1 cellular context compared by ENCODE assay signal in the genomic region with DNA sequence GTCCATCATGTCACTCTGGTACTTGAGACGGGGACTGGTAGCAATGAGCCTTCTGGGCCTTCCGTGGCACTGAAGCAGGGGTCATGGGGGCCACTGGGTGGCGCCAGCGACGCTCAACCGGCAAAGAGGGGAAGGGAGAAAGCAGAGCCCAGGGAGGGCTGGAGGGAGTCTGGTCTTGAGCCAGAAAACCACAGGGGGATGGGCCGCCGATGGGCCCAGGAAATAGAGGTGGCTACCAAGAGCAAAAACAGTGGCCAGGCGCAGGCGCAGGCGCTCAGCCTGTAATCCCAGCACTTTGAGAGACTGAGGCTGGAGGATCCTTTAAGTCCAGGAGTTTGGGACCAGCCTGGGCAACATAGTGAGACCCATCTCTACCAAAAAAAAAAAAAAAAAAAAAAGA.
TF ChIP-seq lines count a peak whose summit lies in the region.

No MANE protein-coding gene starts in this region.

TF ChIP-seq in HepG2, 621 proteins besides CTCF, POLR2A, EP300 and RAD21 (continued from another document and continues in another):
- TF ChIP-seq ZNF687 (CRISPR knock-in tag; IDR thresholded peaks at IDR 0.05) = peak; percentile 39
- TF ChIP-seq HOXA3 (CRISPR knock-in tag; IDR thresholded peaks at IDR 0.05) = 0 out of 2 replicates have a peak, but pooled peaks have one; percentile 15
- TF ChIP-seq, protein P1, sequence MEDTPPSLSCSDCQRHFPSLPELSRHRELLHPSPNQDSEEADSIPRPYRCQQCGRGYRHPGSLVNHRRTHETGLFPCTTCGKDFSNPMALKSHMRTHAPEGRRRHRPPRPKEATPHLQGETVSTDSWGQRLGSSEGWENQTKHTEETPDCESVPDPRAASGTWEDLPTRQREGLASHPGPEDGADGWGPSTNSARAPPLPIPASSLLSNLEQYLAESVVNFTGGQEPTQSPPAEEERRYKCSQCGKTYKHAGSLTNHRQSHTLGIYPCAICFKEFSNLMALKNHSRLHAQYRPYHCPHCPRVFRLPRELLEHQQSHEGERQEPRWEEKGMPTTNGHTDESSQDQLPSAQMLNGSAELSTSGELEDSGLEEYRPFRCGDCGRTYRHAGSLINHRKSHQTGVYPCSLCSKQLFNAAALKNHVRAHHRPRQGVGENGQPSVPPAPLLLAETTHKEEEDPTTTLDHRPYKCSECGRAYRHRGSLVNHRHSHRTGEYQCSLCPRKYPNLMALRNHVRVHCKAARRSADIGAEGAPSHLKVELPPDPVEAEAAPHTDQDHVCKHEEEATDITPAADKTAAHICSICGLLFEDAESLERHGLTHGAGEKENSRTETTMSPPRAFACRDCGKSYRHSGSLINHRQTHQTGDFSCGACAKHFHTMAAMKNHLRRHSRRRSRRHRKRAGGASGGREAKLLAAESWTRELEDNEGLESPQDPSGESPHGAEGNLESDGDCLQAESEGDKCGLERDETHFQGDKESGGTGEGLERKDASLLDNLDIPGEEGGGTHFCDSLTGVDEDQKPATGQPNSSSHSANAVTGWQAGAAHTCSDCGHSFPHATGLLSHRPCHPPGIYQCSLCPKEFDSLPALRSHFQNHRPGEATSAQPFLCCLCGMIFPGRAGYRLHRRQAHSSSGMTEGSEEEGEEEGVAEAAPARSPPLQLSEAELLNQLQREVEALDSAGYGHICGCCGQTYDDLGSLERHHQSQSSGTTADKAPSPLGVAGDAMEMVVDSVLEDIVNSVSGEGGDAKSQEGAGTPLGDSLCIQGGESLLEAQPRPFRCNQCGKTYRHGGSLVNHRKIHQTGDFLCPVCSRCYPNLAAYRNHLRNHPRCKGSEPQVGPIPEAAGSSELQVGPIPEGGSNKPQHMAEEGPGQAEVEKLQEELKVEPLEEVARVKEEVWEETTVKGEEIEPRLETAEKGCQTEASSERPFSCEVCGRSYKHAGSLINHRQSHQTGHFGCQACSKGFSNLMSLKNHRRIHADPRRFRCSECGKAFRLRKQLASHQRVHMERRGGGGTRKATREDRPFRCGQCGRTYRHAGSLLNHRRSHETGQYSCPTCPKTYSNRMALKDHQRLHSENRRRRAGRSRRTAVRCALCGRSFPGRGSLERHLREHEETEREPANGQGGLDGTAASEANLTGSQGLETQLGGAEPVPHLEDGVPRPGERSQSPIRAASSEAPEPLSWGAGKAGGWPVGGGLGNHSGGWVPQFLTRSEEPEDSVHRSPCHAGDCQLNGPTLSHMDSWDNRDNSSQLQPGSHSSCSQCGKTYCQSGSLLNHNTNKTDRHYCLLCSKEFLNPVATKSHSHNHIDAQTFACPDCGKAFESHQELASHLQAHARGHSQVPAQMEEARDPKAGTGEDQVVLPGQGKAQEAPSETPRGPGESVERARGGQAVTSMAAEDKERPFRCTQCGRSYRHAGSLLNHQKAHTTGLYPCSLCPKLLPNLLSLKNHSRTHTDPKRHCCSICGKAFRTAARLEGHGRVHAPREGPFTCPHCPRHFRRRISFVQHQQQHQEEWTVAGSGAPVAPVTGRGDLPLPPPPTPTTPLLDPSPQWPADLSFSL (CRISPR knock-in tag; IDR thresholded peaks at IDR 0.05) = no peak
- 0 out of 2 replicates have a peak, but pooled peaks have one; percentile 34 for TF ChIP-seq REPIN1 (CRISPR knock-in tag; IDR thresholded peaks at IDR 0.05; ENCODE audit: borderline replicate concordance, low read depth)
- TF ChIP-seq GABPB1 (CRISPR knock-in tag; IDR thresholded peaks at IDR 0.05) = peak; percentile 20; the same call in 1 of the 2 replicates
- TF ChIP-seq ZNF138 (CRISPR knock-in tag; IDR thresholded peaks at IDR 0.05; ENCODE audit: low read depth) = no peak
- no peak for TF ChIP-seq ZFP82 (CRISPR knock-in tag; IDR thresholded peaks at IDR 0.05; ENCODE audit: borderline replicate concordance)
- TF ChIP-seq ETV5 (CRISPR knock-in tag; IDR thresholded peaks at IDR 0.05; ENCODE audit: borderline replicate concordance) = peak; percentile 24; the same call in 1 of the 2 replicates
- TF ChIP-seq, protein P2, sequence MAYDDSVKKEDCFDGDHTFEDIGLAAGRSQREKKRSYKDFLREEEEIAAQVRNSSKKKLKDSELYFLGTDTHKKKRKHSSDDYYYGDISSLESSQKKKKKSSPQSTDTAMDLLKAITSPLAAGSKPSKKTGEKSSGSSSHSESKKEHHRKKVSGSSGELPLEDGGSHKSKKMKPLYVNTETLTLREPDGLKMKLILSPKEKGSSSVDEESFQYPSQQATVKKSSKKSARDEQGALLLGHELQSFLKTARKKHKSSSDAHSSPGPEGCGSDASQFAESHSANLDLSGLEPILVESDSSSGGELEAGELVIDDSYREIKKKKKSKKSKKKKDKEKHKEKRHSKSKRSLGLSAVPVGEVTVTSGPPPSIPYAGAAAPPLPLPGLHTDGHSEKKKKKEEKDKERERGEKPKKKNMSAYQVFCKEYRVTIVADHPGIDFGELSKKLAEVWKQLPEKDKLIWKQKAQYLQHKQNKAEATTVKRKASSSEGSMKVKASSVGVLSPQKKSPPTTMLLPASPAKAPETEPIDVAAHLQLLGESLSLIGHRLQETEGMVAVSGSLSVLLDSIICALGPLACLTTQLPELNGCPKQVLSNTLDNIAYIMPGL (CRISPR knock-in tag; IDR thresholded peaks at IDR 0.05; ENCODE audit: borderline replicate concordance in 1 of 2, low read depth in 1 of 2) = 0 out of 4 replicates have a peak, but pooled peaks of 1 of the 2 experiments have one; percentile 35
- peak; percentile 31; the same call in 1 of the 2 replicates for TF ChIP-seq ZSCAN12 (CRISPR knock-in tag; IDR thresholded peaks at IDR 0.05)
- TF ChIP-seq ZNF281 (CRISPR knock-in tag; IDR thresholded peaks at IDR 0.05; ENCODE audit: borderline replicate concordance) = peak; percentile 36; the same call in 1 of the 2 replicates
- TF ChIP-seq STAG1 (CRISPR knock-in tag; IDR thresholded peaks at IDR 0.05) = peak; percentile 82
- peak; percentile 30; the same call in 1 of the 2 replicates for TF ChIP-seq TBX2 (CRISPR knock-in tag; IDR thresholded peaks at IDR 0.05; ENCODE audit: borderline replicate concordance)
- no peak for TF ChIP-seq HCFC1 (IDR thresholded peaks at IDR 0.05; ENCODE audit: low read depth, low read length)
- peak; percentile 38; the same call in 1 of the 2 replicates for TF ChIP-seq CBX5 (CRISPR knock-in tag; IDR thresholded peaks at IDR 0.05; ENCODE audit: borderline replicate concordance)
- TF ChIP-seq, protein P3, sequence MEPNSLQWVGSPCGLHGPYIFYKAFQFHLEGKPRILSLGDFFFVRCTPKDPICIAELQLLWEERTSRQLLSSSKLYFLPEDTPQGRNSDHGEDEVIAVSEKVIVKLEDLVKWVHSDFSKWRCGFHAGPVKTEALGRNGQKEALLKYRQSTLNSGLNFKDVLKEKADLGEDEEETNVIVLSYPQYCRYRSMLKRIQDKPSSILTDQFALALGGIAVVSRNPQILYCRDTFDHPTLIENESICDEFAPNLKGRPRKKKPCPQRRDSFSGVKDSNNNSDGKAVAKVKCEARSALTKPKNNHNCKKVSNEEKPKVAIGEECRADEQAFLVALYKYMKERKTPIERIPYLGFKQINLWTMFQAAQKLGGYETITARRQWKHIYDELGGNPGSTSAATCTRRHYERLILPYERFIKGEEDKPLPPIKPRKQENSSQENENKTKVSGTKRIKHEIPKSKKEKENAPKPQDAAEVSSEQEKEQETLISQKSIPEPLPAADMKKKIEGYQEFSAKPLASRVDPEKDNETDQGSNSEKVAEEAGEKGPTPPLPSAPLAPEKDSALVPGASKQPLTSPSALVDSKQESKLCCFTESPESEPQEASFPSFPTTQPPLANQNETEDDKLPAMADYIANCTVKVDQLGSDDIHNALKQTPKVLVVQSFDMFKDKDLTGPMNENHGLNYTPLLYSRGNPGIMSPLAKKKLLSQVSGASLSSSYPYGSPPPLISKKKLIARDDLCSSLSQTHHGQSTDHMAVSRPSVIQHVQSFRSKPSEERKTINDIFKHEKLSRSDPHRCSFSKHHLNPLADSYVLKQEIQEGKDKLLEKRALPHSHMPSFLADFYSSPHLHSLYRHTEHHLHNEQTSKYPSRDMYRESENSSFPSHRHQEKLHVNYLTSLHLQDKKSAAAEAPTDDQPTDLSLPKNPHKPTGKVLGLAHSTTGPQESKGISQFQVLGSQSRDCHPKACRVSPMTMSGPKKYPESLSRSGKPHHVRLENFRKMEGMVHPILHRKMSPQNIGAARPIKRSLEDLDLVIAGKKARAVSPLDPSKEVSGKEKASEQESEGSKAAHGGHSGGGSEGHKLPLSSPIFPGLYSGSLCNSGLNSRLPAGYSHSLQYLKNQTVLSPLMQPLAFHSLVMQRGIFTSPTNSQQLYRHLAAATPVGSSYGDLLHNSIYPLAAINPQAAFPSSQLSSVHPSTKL (CRISPR knock-in tag; IDR thresholded peaks at IDR 0.05) = no peak
- TF ChIP-seq HNF1B (CRISPR knock-in tag; IDR thresholded peaks at IDR 0.05) = 0 out of 2 replicates have a peak, but pooled peaks have one; percentile 44
- TF ChIP-seq UBTF (CRISPR knock-in tag; IDR thresholded peaks at IDR 0.05) = no peak
- peak; percentile 56; the same call in 1 of the 2 replicates for TF ChIP-seq ZNF788 (CRISPR knock-in tag; IDR thresholded peaks at IDR 0.05; ENCODE audit: borderline replicate concordance)
- TF ChIP-seq, protein P4, sequence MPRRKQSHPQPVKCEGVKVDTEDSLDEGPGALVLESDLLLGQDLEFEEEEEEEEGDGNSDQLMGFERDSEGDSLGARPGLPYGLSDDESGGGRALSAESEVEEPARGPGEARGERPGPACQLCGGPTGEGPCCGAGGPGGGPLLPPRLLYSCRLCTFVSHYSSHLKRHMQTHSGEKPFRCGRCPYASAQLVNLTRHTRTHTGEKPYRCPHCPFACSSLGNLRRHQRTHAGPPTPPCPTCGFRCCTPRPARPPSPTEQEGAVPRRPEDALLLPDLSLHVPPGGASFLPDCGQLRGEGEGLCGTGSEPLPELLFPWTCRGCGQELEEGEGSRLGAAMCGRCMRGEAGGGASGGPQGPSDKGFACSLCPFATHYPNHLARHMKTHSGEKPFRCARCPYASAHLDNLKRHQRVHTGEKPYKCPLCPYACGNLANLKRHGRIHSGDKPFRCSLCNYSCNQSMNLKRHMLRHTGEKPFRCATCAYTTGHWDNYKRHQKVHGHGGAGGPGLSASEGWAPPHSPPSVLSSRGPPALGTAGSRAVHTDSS (CRISPR knock-in tag; conservative IDR thresholded peaks at IDR 0.05) = no peak
- no peak for TF ChIP-seq PCBP1 (IDR thresholded peaks at IDR 0.05; ENCODE audit: borderline replicate concordance, low read depth, low read length)
